23 cellular contexts compared by ENCODE assay signal in the genomic region with DNA sequence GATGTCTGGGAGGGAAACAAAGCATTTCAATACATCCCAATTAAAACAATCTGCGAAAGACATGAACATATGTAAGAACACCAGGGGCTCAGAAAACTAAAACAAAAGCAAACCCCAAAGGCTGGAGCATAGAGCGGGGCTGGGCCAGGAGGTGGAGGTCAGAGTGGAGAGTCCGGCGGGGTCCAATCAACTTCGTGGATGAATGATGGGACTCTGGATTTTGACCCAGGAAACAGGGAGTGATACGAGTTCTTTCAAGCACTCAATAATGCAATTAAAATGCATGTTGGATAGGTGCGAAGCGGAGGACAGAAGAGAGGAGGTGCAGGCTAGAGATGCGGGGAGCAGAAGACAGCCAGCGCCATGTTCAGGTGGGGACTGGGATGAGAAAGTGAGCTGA.
DNase-seq lines count a peak whose midpoint lies in the region; ATAC-seq, FAIRE-seq and TF ChIP-seq lines count a peak whose summit lies in the region.
"Had no signal": no experiment of that assay in that cellular context is flagged by ENCODE, and none has a peak within 500 bp of the region (broad histone marks: within the 10 kb centered on the region; RNA-seq: fewer than 3 reads in every experiment).

No MANE protein-coding gene starts in this region.

- H3K36me3 ChIP-seq in GM23338 (ENCODE audit: insufficient read depth) = no peaks in the 10 kb centered on the region
- no peaks in the 10 kb centered on the region for H3K36me3 ChIP-seq in neuronal stem cell (replicated peaks in 1 of 2; ENCODE audit: control insufficient read depth in 2 of 2, insufficient read depth in 2 of 2, low read length in 2 of 2)
- H3K36me3 ChIP-seq in tibial artery = no peaks in the 10 kb centered on the region
- H3K36me3 ChIP-seq: BE2C, BLaER1 had no signal

- H3K27ac ChIP-seq in GM23338 (ENCODE audit: low read depth) (no peak overlapping the region), neuronal stem cell (replicated peaks; ENCODE audit: low read length) (no peak overlapping the region), tibial artery (no peak overlapping the region)
- H3K27ac ChIP-seq: BLaER1 had no signal

- DNase-seq in GM23338 (ENCODE audit: low spot score) = no peak
- peak; percentile 29 for DNase-seq in islet precursor cell
- no peak for DNase-seq in neuronal stem cell (ENCODE audit: low spot score)
- no peak for DNase-seq in H54 (ENCODE audit: insufficient read length, low spot score)
- no peak for DNase-seq in tibial artery
- DNase-seq in HuH-7 (ENCODE audit: low spot score) = no peak
- DNase-seq: 8988T; ACHN; BE2C; C1 segment of cervical spinal cord; Caco-2; Calu3; CD4-positive, CD25-positive, alpha-beta regulatory T cell; CD8-positive, alpha-beta T cell; DMS79 treated with DMSO at 0.1 percent for 48 hours; GF-D8 had no signal

- no peak overlapping the region for H3K27ac Mint-ChIP-seq in GM23338
- H3K27ac Mint-ChIP-seq: CD14-positive monocyte; CD4-positive, CD25-positive, alpha-beta regulatory T cell; CD8-positive, alpha-beta T cell had no signal

- H3K79me2 ChIP-seq in GM23338 (replicated peaks; ENCODE audit: insufficient read depth) = no peaks in the 10 kb centered on the region

- intact Hi-C loops in tibial artery (cut with DNase I; ENCODE audit: low total_unique reads) = no loop called here

- H3K18ac ChIP-seq in neuronal stem cell (ENCODE audit: low read length) = peak overlapping the region; percentile 5

- no peak overlapping the region for H2AK5ac ChIP-seq in neuronal stem cell (ENCODE audit: low read depth, low read length)

- H2BK15ac ChIP-seq in neuronal stem cell (ENCODE audit: low read length) = no peak overlapping the region

- H4K8ac ChIP-seq in neuronal stem cell (ENCODE audit: low read depth, low read length) = no peak overlapping the region

- no peak overlapping the region for H3K4ac ChIP-seq in neuronal stem cell (ENCODE audit: low read length)

- TF ChIP-seq CTCF in GM23338 (conservative IDR thresholded peaks at IDR 0.05; ENCODE audit: low read depth in 2 of 2) = no peak
- TF ChIP-seq CTCF in tibial artery (IDR thresholded peaks at IDR 0.05) = no peak

- no peak overlapping the region for H2BK5ac ChIP-seq in neuronal stem cell (ENCODE audit: low read length)

- no peak overlapping the region for H4K91ac ChIP-seq in neuronal stem cell (ENCODE audit: low read depth, low read length, poor library complexity)

- peaks cover 18% of the 10 kb centered on the region for H3K9me3 Mint-ChIP-seq in GM23338
- H3K9me3 Mint-ChIP-seq: CD4-positive, CD25-positive, alpha-beta regulatory T cell; CD8-positive, alpha-beta T cell had no signal

- H3K4me3 ChIP-seq in GM23338 (no peak overlapping the region), neuronal stem cell (ENCODE audit: low read length in 2 of 2) (no peak overlapping the region), tibial artery (no peak overlapping the region)
- H3K4me3 ChIP-seq: BLaER1 had no signal

- H3K4me1 Mint-ChIP-seq in GM23338 = peaks cover 9% of the 10 kb centered on the region; the same call in 2 of the 3 replicates
- H3K4me1 Mint-ChIP-seq: CD14-positive monocyte; CD4-positive, CD25-positive, alpha-beta regulatory T cell had no signal

- no peak overlapping the region for H2BK12ac ChIP-seq in neuronal stem cell (ENCODE audit: low read length)

- H4K20me1 ChIP-seq in GM23338 (replicated peaks; ENCODE audit: insufficient read depth) = no peaks in the 10 kb centered on the region
- H4K20me1 ChIP-seq: BLaER1 had no signal

- peaks cover 3% of the 10 kb centered on the region for H3K27me3 Mint-ChIP-seq in GM23338 (ENCODE audit: insufficient read depth, low read depth, poor library complexity)
- H3K27me3 Mint-ChIP-seq: CD4-positive, CD25-positive, alpha-beta regulatory T cell had no signal

- H3K9ac ChIP-seq in neuronal stem cell (ENCODE audit: low read depth, low read length, poor library complexity) = no peak overlapping the region
- H3K9ac ChIP-seq: BLaER1 had no signal

- TF ChIP-seq POLR2A in H54 (IDR thresholded peaks at IDR 0.05; ENCODE audit: low read depth, low read length) = no peak

- peaks cover 6% of the 10 kb centered on the region for H3K36me3 Mint-ChIP-seq in GM23338 (ENCODE audit: low read depth)
- H3K36me3 Mint-ChIP-seq: CD14-positive monocyte; CD4-positive, CD25-positive, alpha-beta regulatory T cell; CD8-positive, alpha-beta T cell had no signal

- H3K4me2 ChIP-seq in GM23338 (no peak overlapping the region), neuronal stem cell (ENCODE audit: insufficient read depth, low read length, poor library complexity, severe bottlenecking) (no peak overlapping the region)

- no peaks in the 10 kb centered on the region for H3F3A ChIP-seq in GM23338 (replicated peaks; ENCODE audit: low read depth)

- no peak overlapping the region for H3K4me3 Mint-ChIP-seq in GM23338
- H3K4me3 Mint-ChIP-seq: CD4-positive, CD25-positive, alpha-beta regulatory T cell; CD8-positive, alpha-beta T cell had no signal

- peak overlapping the region; percentile 52; the same call in 1 of the 2 replicates for H2AFZ ChIP-seq in GM23338
- H2AFZ ChIP-seq in neuronal stem cell (ENCODE audit: low read length) = no peak overlapping the region

- no peak for FAIRE-seq in H54 (lab: Jason Lieb, UNC)
- FAIRE-seq: A204.1, D721Med, G401.6, GM12891, GM19239 had no signal

- 0 out of 2 replicates have a peak, but pooled peaks cover 7% of the 10 kb centered on the region for H3K9me2 ChIP-seq in GM23338 (ENCODE audit: insufficient read depth)

- WGBS in neuronal stem cell (ENCODE audit: extremely low coverage in 2 of 2, insufficient read length in 2 of 2, insufficient replicate concordance in 1 of 2), 2 donors = no CpG with 5 or more reads among the region's 10 CpGs

- no peak overlapping the region for H3K23ac ChIP-seq in neuronal stem cell (ENCODE audit: low read depth, low read length, poor library complexity)

- H2BK120ac ChIP-seq in neuronal stem cell (ENCODE audit: low read depth, low read length) = no peak overlapping the region

- no peaks in the 10 kb centered on the region for H3K79me1 ChIP-seq in neuronal stem cell (ENCODE audit: low read depth, low read length)

- H3K4me1 ChIP-seq in GM23338 (ENCODE audit: insufficient read depth) (no peaks in the 10 kb centered on the region), neuronal stem cell (ENCODE audit: control insufficient read depth in 2 of 2, insufficient read depth in 1 of 2, low read depth in 1 of 2, low read length in 2 of 2) (no peaks in the 10 kb centered on the region), tibial artery (no peaks in the 10 kb centered on the region)
- H3K4me1 ChIP-seq: BE2C, Caco-2 had no signal

- H3K27me3 ChIP-seq in GM23338 (ENCODE audit: insufficient read depth) = no peaks in the 10 kb centered on the region
- no peaks in the 10 kb centered on the region for H3K27me3 ChIP-seq in neuronal stem cell (ENCODE audit: control insufficient read depth in 3 of 3, insufficient read depth in 3 of 3, low read depth in 1 of 3, low read length in 3 of 3)
- peaks cover 0 to 7% of the 10 kb centered on the region in 2 donors for H3K27me3 ChIP-seq in tibial artery
- H3K27me3 ChIP-seq: BE2C, BLaER1 had no signal

- H3K9me3 ChIP-seq in neuronal stem cell (replicated peaks in 1 of 2; ENCODE audit: control insufficient read depth in 2 of 2, insufficient read depth in 1 of 2, low read depth in 1 of 2, low read length in 2 of 2) (peaks cover 0 to 2% of the 10 kb centered on the region in 2 donors), tibial artery (no peaks in the 10 kb centered on the region)
- H3K9me3 ChIP-seq: BE2C, Caco-2 had no signal

- no peak overlapping the region for H3K14ac ChIP-seq in neuronal stem cell (ENCODE audit: low read length)

- ATAC-seq in GM23338 = no peak
- ATAC-seq: CD8-positive, alpha-beta T cell had no signal

TF ChIP-seq in GM23338, 12 proteins besides CTCF, POLR2A, EP300 and RAD21 (continues in another document):
- TF ChIP-seq EZH2 (IDR thresholded peaks at IDR 0.05; ENCODE audit: low read depth, unreplicated experiment) (no peak), CREB1 (CRISPR knock-in tag; IDR thresholded peaks at IDR 0.05; ENCODE audit: low read depth) (no peak), POLR2AphosphoS5 (IDR thresholded peaks at IDR 0.05; ENCODE audit: low read depth) (no peak), EZH2phosphoT487 (IDR thresholded peaks at IDR 0.05; ENCODE audit: unreplicated experiment) (no peak), STAT1 (IDR thresholded peaks at IDR 0.05; ENCODE audit: unreplicated experiment) (no peak), JUNB (IDR thresholded peaks at IDR 0.05; ENCODE audit: unreplicated experiment) (no peak), ZNF331 (CRISPR knock-in tag; IDR thresholded peaks at IDR 0.05; ENCODE audit: low read depth) (no peak)
- TF ChIP-seq, protein P1, sequence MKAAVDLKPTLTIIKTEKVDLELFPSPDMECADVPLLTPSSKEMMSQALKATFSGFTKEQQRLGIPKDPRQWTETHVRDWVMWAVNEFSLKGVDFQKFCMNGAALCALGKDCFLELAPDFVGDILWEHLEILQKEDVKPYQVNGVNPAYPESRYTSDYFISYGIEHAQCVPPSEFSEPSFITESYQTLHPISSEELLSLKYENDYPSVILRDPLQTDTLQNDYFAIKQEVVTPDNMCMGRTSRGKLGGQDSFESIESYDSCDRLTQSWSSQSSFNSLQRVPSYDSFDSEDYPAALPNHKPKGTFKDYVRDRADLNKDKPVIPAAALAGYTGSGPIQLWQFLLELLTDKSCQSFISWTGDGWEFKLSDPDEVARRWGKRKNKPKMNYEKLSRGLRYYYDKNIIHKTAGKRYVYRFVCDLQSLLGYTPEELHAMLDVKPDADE (IDR thresholded peaks at IDR 0.05) = no peak
